ENCODE assay signal across 1 cellular context in genomic region chr1:212692774-212693644, GRCh38.
TF ChIP-seq lines count a peak whose summit lies in the region.

No MANE protein-coding gene starts in this region.

TF ChIP-seq in H1, 55 proteins besides CTCF, POLR2A, EP300 and RAD21:
- TF ChIP-seq TEAD4 (IDR thresholded peaks at IDR 0.05; ENCODE audit: low read depth, low read length) (peak; percentile 46; the same call in 1 of the 2 replicates), FOSL1 (IDR thresholded peaks at IDR 0.05; ENCODE audit: insufficient read depth, low read depth, low read length) (no peak)
TF ChIP-seq in H1: peak in this region for 1.
